In the genomic region with DNA sequence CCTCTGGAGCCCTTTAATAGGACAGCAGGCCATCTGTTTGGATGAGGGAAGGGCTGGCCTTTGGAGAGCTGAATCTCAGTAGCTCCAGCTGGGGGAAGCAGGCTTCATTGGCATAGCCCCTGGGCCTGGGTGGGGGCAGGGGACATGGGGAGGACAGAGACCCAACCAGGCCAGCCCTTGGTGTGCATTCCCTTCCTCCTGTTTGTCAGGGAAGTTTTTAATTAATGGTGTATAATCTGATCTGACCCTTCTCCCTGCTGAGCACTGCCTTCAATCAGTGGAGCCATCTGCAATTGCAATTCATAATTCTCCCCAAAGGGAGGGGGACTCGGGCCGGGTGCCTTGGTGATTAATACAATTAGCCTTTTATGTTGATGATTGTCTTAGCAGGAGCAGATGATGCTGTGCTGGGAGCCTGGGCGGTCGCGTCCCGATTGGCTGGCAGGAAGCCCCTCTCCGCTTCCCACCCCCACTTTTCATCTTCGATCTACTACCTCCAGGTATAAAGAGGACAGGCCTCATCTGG, we compare ENCODE assay signal across 22 cellular contexts. TPM values are rescaled to one million over a fixed set of nuclear protein-coding genes. Genes with fewer than 3 reads are reported as not detected.
DNase-seq lines count a peak whose midpoint lies in the region; ATAC-seq, FAIRE-seq and TF ChIP-seq lines count a peak whose summit lies in the region.
"Had no signal": no experiment of that assay in that cellular context is flagged by ENCODE, and none has a peak within 500 bp of the region (broad histone marks: within the 10 kb centered on the region; RNA-seq: fewer than 3 reads in every experiment).

No MANE protein-coding gene starts in this region.

- no TSS peak for BruUV-seq in HepG2 (replicated peaks; lab: Mats Ljungman, UMichigan)

- no peak overlapping the region for H3K14ac ChIP-seq in mesenchymal stem cell (ENCODE audit: low read length in 2 of 2)

- no peak overlapping the region for H4K91ac ChIP-seq in mesenchymal stem cell (ENCODE audit: low read length)

- H2BK5ac ChIP-seq in mesenchymal stem cell (ENCODE audit: low read depth, low read length, poor library complexity, severe bottlenecking) = no peak overlapping the region

- peak overlapping the region; percentile 26 for H2AK5ac ChIP-seq in mesenchymal stem cell (ENCODE audit: low read length, severe bottlenecking)

- TF ChIP-seq POLR2A in HepG2 (IDR thresholded peaks at IDR 0.05; ENCODE audit: insufficient read depth in 1 of 2, low read depth in 2 of 2, low read length in 2 of 2) (no peak), right lobe of liver (IDR thresholded peaks at IDR 0.05) (no peak)

- H2AFZ ChIP-seq in HepG2 (ENCODE audit: low read length) (no peak overlapping the region), mesenchymal stem cell (ENCODE audit: low read depth, low read length) (no peak overlapping the region)

- no peak overlapping the region for H3K18ac ChIP-seq in mesenchymal stem cell (ENCODE audit: low read depth in 1 of 2, low read length in 2 of 2)

- H3K4me2 ChIP-seq in HepG2 (ENCODE audit: low read depth, low read length) = peak overlapping the region; percentile 15; the same call in 1 of the 2 replicates
- no peak overlapping the region for H3K4me2 ChIP-seq in mesenchymal stem cell (ENCODE audit: low read length, poor library complexity, severe bottlenecking)

- TF ChIP-seq CTCF in HepG2 (CRISPR knock-in tag; IDR thresholded peaks at IDR 0.05) (no peak), right lobe of liver (IDR thresholded peaks at IDR 0.05) (no peak)

- POLR2A ChIA-PET in HepG2 (lab: Yijun Ruan, JAX) = interaction anchor here (3.8 kb wide), 1 partner anchor 11 kb away, joined by 24 read pairs; no protein-coding TSS in a partner anchor

- H3K27ac ChIP-seq in HepG2 (ENCODE audit: extremely low read length, insufficient read depth, low read length) (no peak overlapping the region), right lobe of liver (no peak overlapping the region), mesenchymal stem cell (ENCODE audit: low read length, poor library complexity, severe bottlenecking) (no peak overlapping the region)
- H3K27ac ChIP-seq: uterus had no signal

- no peak overlapping the region for H4K8ac ChIP-seq in mesenchymal stem cell (ENCODE audit: low read length)

- no peak overlapping the region for H3K4ac ChIP-seq in mesenchymal stem cell (ENCODE audit: low read depth in 1 of 2, low read length in 2 of 2)

- TF ChIP-seq EP300 in HepG2 (IDR thresholded peaks at IDR 0.05; ENCODE audit: low read depth in 2 of 2, low read length in 2 of 2) (no peak), HepG2 (CRISPR knock-in tag; IDR thresholded peaks at IDR 0.05; ENCODE audit: borderline replicate concordance) (no peak)

- peaks cover 74% of the 10 kb centered on the region for H3K4me1 ChIP-seq in HepG2 (ENCODE audit: insufficient read depth, low read length)
- peaks cover 0 to 12% (median 0%) of the 10 kb centered on the region in 4 donors for H3K4me1 ChIP-seq in right lobe of liver
- peaks cover 20% of the 10 kb centered on the region for H3K4me1 ChIP-seq in mesenchymal stem cell (ENCODE audit: control insufficient read depth, insufficient read depth, low read depth, low read length)
- H3K4me1 ChIP-seq: uterus had no signal

- H4K20me1 ChIP-seq in HepG2 (ENCODE audit: insufficient read depth, low read length) = no peaks in the 10 kb centered on the region

- H2BK120ac ChIP-seq in mesenchymal stem cell (ENCODE audit: low read depth, low read length) = no peak overlapping the region

- no peaks in the 10 kb centered on the region for H3K36me3 ChIP-seq in HepG2 (replicated peaks in 1 of 2; ENCODE audit: control insufficient read depth in 1 of 2, insufficient read depth in 2 of 2, low read length in 2 of 2)
- H3K36me3 ChIP-seq in right lobe of liver = no peaks in the 10 kb centered on the region
- H3K36me3 ChIP-seq in mesenchymal stem cell (ENCODE audit: control insufficient read depth in 1 of 2, insufficient read depth in 2 of 2, low read depth in 1 of 2, low read length in 2 of 2) = no peaks in the 10 kb centered on the region
- H3K36me3 ChIP-seq: uterus had no signal

- no peak overlapping the region for H3K9ac ChIP-seq in HepG2 (ENCODE audit: insufficient read depth, low read depth, low read length)
- no peak overlapping the region for H3K9ac ChIP-seq in mesenchymal stem cell (ENCODE audit: low read length)

- no peak overlapping the region for H2BK15ac ChIP-seq in mesenchymal stem cell (ENCODE audit: low read depth, poor library complexity, severe bottlenecking)

- 82% methylated on average over 6 of the region's 8 CpGs for WGBS in HepG2 (ENCODE audit: low lambda C conversion rate)
- 95% methylated on average over 6 of the region's 8 CpGs for WGBS in right lobe of liver (ENCODE audit: insufficient coverage, low coverage, low lambda C conversion rate, missing lambda C conversion rate)
- WGBS in mesenchymal stem cell = 91% methylated on average over 7 of the region's 8 CpGs

- ATAC-seq in HepG2 (peak; percentile 13), right lobe of liver (no peak)
- ATAC-seq: natural killer cell treated with Interleukin-12 subunit alpha and Interleukin-12 subunit beta and Interleukin-15 and Interleukin-18, amount 100 ng/mL, for 72 hours had no signal

- DNase-seq in HepG2 (ENCODE audit: low spot score) = no peak
- DNase-seq in right lobe of liver = no peak
- DNase-seq in cerebellar cortex (ENCODE audit: low spot score) = peak; percentile 20
- DNase-seq in mesenchymal stem cell = no peak
- DNase-seq in stimulated activated naive CD4-positive, alpha-beta T cell treated with Interleukin-2 at 50 U/mL for 16 hours (lab: John Stamatoyannopoulos, UW) = no peak
- no peak for DNase-seq in urothelium cell line (ENCODE audit: low spot score)
- no peak for DNase-seq in NCI-H2029 (lab: John Stamatoyannopoulos, UW)
- DNase-seq in RKO (ENCODE audit: low spot score) = no peak
- DNase-seq: DND-41; Kasumi-1; mammary epithelial cell; NCI-H1417; SHP77 treated with DMSO at 0.1 percent for 48 hours; stimulated activated CD4-positive, alpha-beta T cell treated with anti-CD3 and anti-CD28 coated beads, Interleukin-15, amount 100 ng/mL, for 24 hours; uterus had no signal

- H3K79me1 ChIP-seq in mesenchymal stem cell (replicated peaks; ENCODE audit: low read length, poor library complexity, severe bottlenecking) = no peaks in the 10 kb centered on the region

- CTCF ChIA-PET in HepG2 (lab: Yijun Ruan, JAX; ENCODE audit: low intra/inter-chr PET ratio, low total read pairs) = no interaction called here

- H3K4me3 ChIP-seq in HepG2 (replicated peaks in 1 of 3; ENCODE audit: insufficient read depth in 1 of 3, low read depth in 2 of 3, low read length in 3 of 3) (no peak overlapping the region), right lobe of liver (no peak overlapping the region), mesenchymal stem cell (ENCODE audit: insufficient read depth in 1 of 2, low read depth in 1 of 2, low read length in 2 of 2) (no peak overlapping the region)
- H3K4me3 ChIP-seq: uterus had no signal

- no peak for TF ChIP-seq RAD21 in HepG2 (CRISPR knock-in tag; IDR thresholded peaks at IDR 0.05)

- H3K23ac ChIP-seq in mesenchymal stem cell (ENCODE audit: low read length in 2 of 2) = no peak overlapping the region

- H3K79me2 ChIP-seq in HepG2 (ENCODE audit: insufficient read depth, low read length) = no peaks in the 10 kb centered on the region

- H3K27me3 ChIP-seq in HepG2 (ENCODE audit: control insufficient read depth in 1 of 2, insufficient read depth in 2 of 2, low read length in 2 of 2) = no peaks in the 10 kb centered on the region; a peak in 2 of 5 replicates
- H3K27me3 ChIP-seq in right lobe of liver = no peaks in the 10 kb centered on the region
- peaks cover 0 to 8% of the 10 kb centered on the region in 2 experiments for H3K27me3 ChIP-seq in mesenchymal stem cell (ENCODE audit: control insufficient read depth in 1 of 2, insufficient read depth in 1 of 2, low read length in 2 of 2)
- H3K27me3 ChIP-seq: uterus had no signal

- intact Hi-C loops in HepG2 (cut with micrococcal nuclease; ENCODE audit: unreplicated experiment) = no loop called here
- intact Hi-C loops in right lobe of liver (cut with DNase I) = no loop called here

- no peaks in the 10 kb centered on the region for H3K9me3 ChIP-seq in HepG2 (ENCODE audit: low read length)
- no peaks in the 10 kb centered on the region for H3K9me3 ChIP-seq in right lobe of liver
- no peaks in the 10 kb centered on the region for H3K9me3 ChIP-seq in mesenchymal stem cell (ENCODE audit: control insufficient read depth, low read length)
- H3K9me3 ChIP-seq: uterus had no signal

- no peak for FAIRE-seq in HepG2 (lab: Jason Lieb, UNC)
- FAIRE-seq in urothelium cell line (lab: Jason Lieb, UNC) = no peak
- FAIRE-seq: colon, frontal cortex had no signal

- in situ Hi-C loops in HepG2 (cut with HindIII; ENCODE audit: extremely low pct_ligation_motif_present, low pct_unique_long_range_greater_than_20kb) = no loop called here

- no peak overlapping the region for H2BK12ac ChIP-seq in mesenchymal stem cell (ENCODE audit: low read length in 2 of 2)

RNA-seq across cellular contexts. Expression of a gene that starts 6.4 kb away (rescaled TPM):
- total RNA-seq in HepG2 (2016; rRNA removed; fragmentation: Illumina TruSeq; extraction: Trizol) (0.51 and 1.3 TPM in 2 replicates), right lobe of liver (under 1 TPM in 2 of 6 experiments, not detected in 4; 0.31 to 0.34 TPM)
- total RNA-seq in HepG2 (2016; cell fraction: cytosol; rRNA removed; fragmentation: Illumina TruSeq; extraction: Trizol; ENCODE audit: low read depth) = 0.20 and 0.35 TPM in 2 replicates
- 0.54 and 1.1 TPM in 2 replicates for total RNA-seq in HepG2 (2016; cell fraction: insoluble cytoplasmic fraction; rRNA removed; fragmentation: Illumina TruSeq; extraction: Trizol)
- 0.55 and 0.59 TPM in 2 replicates for total RNA-seq in HepG2 (2016; cell fraction: membrane; rRNA removed; fragmentation: Illumina TruSeq; extraction: Trizol)
- total RNA-seq in HepG2 (2016; cell fraction: nucleus; rRNA removed; fragmentation: Illumina TruSeq; extraction: Trizol) = 0.47 and 0.87 TPM in 2 replicates
- 0.32 and 0.38 TPM in 2 replicates for polyA plus RNA-seq in HepG2 (2011; rRNA removed)
- polyA plus RNA-seq in HepG2 (2011; cell fraction: cytosol; rRNA removed) = 0.21 and 0.23 TPM in 2 replicates
- polyA plus RNA-seq in HepG2 (2011; cell fraction: nucleus; rRNA removed) = 0.64 and 0.79 TPM in 2 replicates
- polyA plus RNA-seq in HepG2 (2012) = 0.43 and 0.78 TPM in 2 replicates
- polyA plus RNA-seq in HepG2 (2016; cell fraction: cytosol; fragmentation: Illumina TruSeq; extraction: Trizol; ENCODE audit: low read depth) = 0.23 and 0.31 TPM in 2 replicates
- polyA plus RNA-seq in HepG2 (2016; cell fraction: insoluble cytoplasmic fraction; fragmentation: Illumina TruSeq; extraction: Trizol; ENCODE audit: low read depth) = 0.48 and 0.69 TPM in 2 replicates
- 0.23 and 0.48 TPM in 2 replicates for polyA plus RNA-seq in HepG2 (2016; cell fraction: membrane; fragmentation: Illumina TruSeq; extraction: Trizol; ENCODE audit: low read depth)
- polyA plus RNA-seq in HepG2 (2016; cell fraction: nucleus; fragmentation: Illumina TruSeq; extraction: Trizol; ENCODE audit: insufficient read depth, low read depth) = 1.6 and 2.3 TPM in 2 replicates
- 0.16 and 0.48 TPM in 2 replicates for polyA minus RNA-seq in HepG2 (2011; rRNA and poly(A)+ RNA removed; ENCODE audit: low replicate concordance)
- polyA minus RNA-seq in HepG2 (2011; cell fraction: cytosol; rRNA and poly(A)+ RNA removed) = not detected in 2 replicates
- 0.25 TPM in 1 of 2 replicates, not detected in the other for polyA minus RNA-seq in HepG2 (2011; cell fraction: nucleus; rRNA and poly(A)+ RNA removed)
- not detected for polyA plus RNA-seq in mesenchymal stem cell (2013, experiment 1 of 2)
- not detected for polyA plus RNA-seq in mesenchymal stem cell (2013, experiment 2 of 2)
- total RNA-seq: A673; activated CD8-positive, alpha-beta memory T cell treated with anti-CD3 and anti-CD28 coated beads for 36 hours; frontal cortex; HT1080; natural killer cell treated with Interleukin-12 subunit alpha and Interleukin-12 subunit beta and Interleukin-15 and Interleukin-18, amount 100 ng/mL, for 72 hours; renal cortical epithelial cell had no signal

RNA-seq across cellular contexts. Expression of a gene that starts 17.5 kb away (rescaled TPM):
- total RNA-seq in HepG2 (2016; rRNA removed; fragmentation: Illumina TruSeq; extraction: Trizol) = not detected in 2 replicates
- not detected in 2 replicates for total RNA-seq in HepG2 (2016; cell fraction: cytosol; rRNA removed; fragmentation: Illumina TruSeq; extraction: Trizol; ENCODE audit: low read depth)
- not detected in 2 replicates for total RNA-seq in HepG2 (2016; cell fraction: insoluble cytoplasmic fraction; rRNA removed; fragmentation: Illumina TruSeq; extraction: Trizol)
- not detected in 2 replicates for total RNA-seq in HepG2 (2016; cell fraction: membrane; rRNA removed; fragmentation: Illumina TruSeq; extraction: Trizol)
- not detected in 2 replicates for total RNA-seq in HepG2 (2016; cell fraction: nucleus; rRNA removed; fragmentation: Illumina TruSeq; extraction: Trizol)
- not detected in 2 replicates for polyA plus RNA-seq in HepG2 (2011; rRNA removed)
- not detected in 2 replicates for polyA plus RNA-seq in HepG2 (2011; cell fraction: cytosol; rRNA removed)
- polyA plus RNA-seq in HepG2 (2011; cell fraction: nucleus; rRNA removed) = not detected in 2 replicates
- polyA plus RNA-seq in HepG2 (2012) = not detected in 2 replicates
- polyA plus RNA-seq in HepG2 (2016; cell fraction: cytosol; fragmentation: Illumina TruSeq; extraction: Trizol; ENCODE audit: low read depth) = not detected in 2 replicates
- not detected in 2 replicates for polyA plus RNA-seq in HepG2 (2016; cell fraction: insoluble cytoplasmic fraction; fragmentation: Illumina TruSeq; extraction: Trizol; ENCODE audit: low read depth)
- not detected in 2 replicates for polyA plus RNA-seq in HepG2 (2016; cell fraction: membrane; fragmentation: Illumina TruSeq; extraction: Trizol; ENCODE audit: low read depth)
- polyA plus RNA-seq in HepG2 (2016; cell fraction: nucleus; fragmentation: Illumina TruSeq; extraction: Trizol; ENCODE audit: insufficient read depth, low read depth) = not detected in 2 replicates
- polyA minus RNA-seq in HepG2 (2011; rRNA and poly(A)+ RNA removed; ENCODE audit: low replicate concordance) = 0.82 TPM in 1 of 2 replicates, not detected in the other
- not detected in 2 replicates for polyA minus RNA-seq in HepG2 (2011; cell fraction: cytosol; rRNA and poly(A)+ RNA removed)
- not detected in 2 replicates for polyA minus RNA-seq in HepG2 (2011; cell fraction: nucleus; rRNA and poly(A)+ RNA removed)
- not detected for total RNA-seq in right lobe of liver
- 0.03 TPM for polyA plus RNA-seq in mesenchymal stem cell (2013, experiment 1 of 2)
- polyA plus RNA-seq in mesenchymal stem cell (2013, experiment 2 of 2) = not detected
- total RNA-seq: A673; activated CD8-positive, alpha-beta memory T cell treated with anti-CD3 and anti-CD28 coated beads for 36 hours; HT1080; natural killer cell treated with Interleukin-12 subunit alpha and Interleukin-12 subunit beta and Interleukin-15 and Interleukin-18, amount 100 ng/mL, for 72 hours; renal cortical epithelial cell had no signal
- polyA plus RNA-seq: mammary epithelial cell had no signal

RNA-seq across cellular contexts. Expression of a gene that starts 28.6 kb away (rescaled TPM):
- total RNA-seq in HepG2 (2016; rRNA removed; fragmentation: Illumina TruSeq; extraction: Trizol) (not detected in 2 replicates), right lobe of liver (not detected)
- total RNA-seq in HepG2 (2016; cell fraction: cytosol; rRNA removed; fragmentation: Illumina TruSeq; extraction: Trizol; ENCODE audit: low read depth) = not detected in 2 replicates
- total RNA-seq in HepG2 (2016; cell fraction: insoluble cytoplasmic fraction; rRNA removed; fragmentation: Illumina TruSeq; extraction: Trizol) = not detected in 2 replicates
- total RNA-seq in HepG2 (2016; cell fraction: membrane; rRNA removed; fragmentation: Illumina TruSeq; extraction: Trizol) = not detected in 2 replicates
- not detected in 2 replicates for total RNA-seq in HepG2 (2016; cell fraction: nucleus; rRNA removed; fragmentation: Illumina TruSeq; extraction: Trizol)
- polyA plus RNA-seq in HepG2 (2011; rRNA removed) = not detected in 2 replicates
- polyA plus RNA-seq in HepG2 (2011; cell fraction: cytosol; rRNA removed) = not detected in 2 replicates
- polyA plus RNA-seq in HepG2 (2011; cell fraction: nucleus; rRNA removed) = not detected in 2 replicates
- polyA plus RNA-seq in HepG2 (2012) = not detected in 2 replicates
- not detected in 2 replicates for polyA plus RNA-seq in HepG2 (2016; cell fraction: cytosol; fragmentation: Illumina TruSeq; extraction: Trizol; ENCODE audit: low read depth)
- not detected in 2 replicates for polyA plus RNA-seq in HepG2 (2016; cell fraction: insoluble cytoplasmic fraction; fragmentation: Illumina TruSeq; extraction: Trizol; ENCODE audit: low read depth)
- not detected in 2 replicates for polyA plus RNA-seq in HepG2 (2016; cell fraction: membrane; fragmentation: Illumina TruSeq; extraction: Trizol; ENCODE audit: low read depth)
- polyA plus RNA-seq in HepG2 (2016; cell fraction: nucleus; fragmentation: Illumina TruSeq; extraction: Trizol; ENCODE audit: insufficient read depth, low read depth) = not detected in 2 replicates
- not detected in 2 replicates for polyA minus RNA-seq in HepG2 (2011; rRNA and poly(A)+ RNA removed; ENCODE audit: low replicate concordance)
- polyA minus RNA-seq in HepG2 (2011; cell fraction: cytosol; rRNA and poly(A)+ RNA removed) = not detected in 2 replicates
- not detected in 2 replicates for polyA minus RNA-seq in HepG2 (2011; cell fraction: nucleus; rRNA and poly(A)+ RNA removed)
- polyA plus RNA-seq in mesenchymal stem cell (2013, experiment 1 of 2) = not detected
- not detected for polyA plus RNA-seq in mesenchymal stem cell (2013, experiment 2 of 2)
- total RNA-seq: A673; activated CD8-positive, alpha-beta memory T cell treated with anti-CD3 and anti-CD28 coated beads for 36 hours; frontal cortex; HT1080; mammary epithelial cell; natural killer cell treated with Interleukin-12 subunit alpha and Interleukin-12 subunit beta and Interleukin-15 and Interleukin-18, amount 100 ng/mL, for 72 hours; uterus had no signal
- polyA plus RNA-seq: mammary epithelial cell had no signal

RNA-seq across cellular contexts. Expression of a gene that starts 46.2 kb away (rescaled TPM):
- total RNA-seq in HepG2 (2016; rRNA removed; fragmentation: Illumina TruSeq; extraction: Trizol) (57.9 and 95.5 TPM in 2 replicates), right lobe of liver (1 to 10 TPM; 2.8 to 5.4 (median 4.2) TPM)
- total RNA-seq in HepG2 (2016; cell fraction: cytosol; rRNA removed; fragmentation: Illumina TruSeq; extraction: Trizol; ENCODE audit: low read depth) = 19.2 and 25.1 TPM in 2 replicates
- total RNA-seq in HepG2 (2016; cell fraction: insoluble cytoplasmic fraction; rRNA removed; fragmentation: Illumina TruSeq; extraction: Trizol) = 56.8 and 91.5 TPM in 2 replicates
- total RNA-seq in HepG2 (2016; cell fraction: membrane; rRNA removed; fragmentation: Illumina TruSeq; extraction: Trizol) = 22.2 and 24.7 TPM in 2 replicates
- 29.8 and 36.8 TPM in 2 replicates for total RNA-seq in HepG2 (2016; cell fraction: nucleus; rRNA removed; fragmentation: Illumina TruSeq; extraction: Trizol)
- 14.0 and 16.7 TPM in 2 replicates for polyA plus RNA-seq in HepG2 (2011; rRNA removed)
- 11.8 and 12.2 TPM in 2 replicates for polyA plus RNA-seq in HepG2 (2011; cell fraction: cytosol; rRNA removed)
- 15.3 and 17.4 TPM in 2 replicates for polyA plus RNA-seq in HepG2 (2011; cell fraction: nucleus; rRNA removed)
- polyA plus RNA-seq in HepG2 (2012) = 13.0 and 24.8 TPM in 2 replicates
- polyA plus RNA-seq in HepG2 (2016; cell fraction: cytosol; fragmentation: Illumina TruSeq; extraction: Trizol; ENCODE audit: low read depth) = 3.3 and 3.8 TPM in 2 replicates
- 55.6 and 59.8 TPM in 2 replicates for polyA plus RNA-seq in HepG2 (2016; cell fraction: insoluble cytoplasmic fraction; fragmentation: Illumina TruSeq; extraction: Trizol; ENCODE audit: low read depth)
- 8.3 and 9.6 TPM in 2 replicates for polyA plus RNA-seq in HepG2 (2016; cell fraction: membrane; fragmentation: Illumina TruSeq; extraction: Trizol; ENCODE audit: low read depth)
- polyA plus RNA-seq in HepG2 (2016; cell fraction: nucleus; fragmentation: Illumina TruSeq; extraction: Trizol; ENCODE audit: insufficient read depth, low read depth) = 35.4 and 37.2 TPM in 2 replicates
- 65.5 and 353 TPM in 2 replicates for polyA minus RNA-seq in HepG2 (2011; rRNA and poly(A)+ RNA removed; ENCODE audit: low replicate concordance)
- polyA minus RNA-seq in HepG2 (2011; cell fraction: cytosol; rRNA and poly(A)+ RNA removed) = 20.2 and 21.7 TPM in 2 replicates
- polyA minus RNA-seq in HepG2 (2011; cell fraction: nucleus; rRNA and poly(A)+ RNA removed) = 17.5 and 21.2 TPM in 2 replicates
- polyA plus RNA-seq in mesenchymal stem cell (2013, experiment 1 of 2) = 12.0 TPM
- polyA plus RNA-seq in mesenchymal stem cell (2013, experiment 2 of 2) = 13.2 TPM
